Comparison of ENCODE assay signal across 8 cellular contexts in the genomic region with DNA sequence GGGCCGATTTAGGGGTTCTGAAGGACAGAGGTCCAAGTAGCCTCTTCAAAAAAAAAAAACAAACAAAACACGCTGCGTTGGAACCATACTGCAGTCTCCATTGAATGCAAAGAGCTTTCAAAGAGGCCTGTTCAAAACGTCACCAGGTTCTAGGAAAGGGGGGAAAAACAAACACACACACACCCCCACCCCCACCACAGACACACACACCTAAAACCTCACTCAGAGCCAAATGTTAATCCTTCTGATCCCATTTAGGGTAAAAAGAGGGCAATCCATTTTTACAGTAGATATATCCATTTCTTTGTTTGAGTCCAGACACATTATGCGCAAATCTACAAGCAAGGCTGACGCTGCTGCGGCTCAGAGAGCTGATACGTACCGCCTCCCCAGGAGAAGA. TPM values are rescaled to one million over a fixed set of nuclear protein-coding genes. Genes with fewer than 3 reads are reported as not detected.
DNase-seq lines count a peak whose midpoint lies in the region; ATAC-seq and TF ChIP-seq lines count a peak whose summit lies in the region.
"Had no signal": no experiment of that assay in that cellular context is flagged by ENCODE, and none has a peak within 500 bp of the region (broad histone marks: within the 10 kb centered on the region; RNA-seq: fewer than 3 reads in every experiment).

No MANE protein-coding gene starts in this region.

- no peaks in the 10 kb centered on the region for H3K9me2 ChIP-seq in PC-9 (ENCODE audit: insufficient read depth)

- TSS peak; percentile 64 for BruUV-seq in PC-9 (replicated peaks; lab: Mats Ljungman, UMichigan)

- H3K79me2 ChIP-seq in PC-9 (ENCODE audit: low read depth): peaks cover 64% of the 10 kb centered on the region

- H3K36me3 Mint-ChIP-seq in endothelial cell (ENCODE audit: low read depth, unreplicated experiment): no peaks in the 10 kb centered on the region

- POLR2A ChIA-PET in PC-9 (lab: Charles Lee; ENCODE audit: unreplicated experiment): no interaction called here

- H2AFZ ChIP-seq in PC-9: no peak overlapping the region

- intact Hi-C loops in PC-9 (cut with micrococcal nuclease; ENCODE audit: unreplicated experiment): loop anchor here (5.0 to 10.0 kb wide), 4 partner anchors 90 to 283 kb away; partner anchors contain the start of genes NDUFA1, RNF113A, RPL39 and SEPTIN6
- intact Hi-C loops in gastrocnemius medialis (cut with DNase I; ENCODE audit: low total_unique reads): loop anchor here (2.0 to 5.0 kb wide), 2 partner anchors 30 to 367 kb away; partner anchors contain the start of genes PGRMC1 and UBE2A

- peaks cover 1% of the 10 kb centered on the region for H3K27me3 Mint-ChIP-seq in endothelial cell (ENCODE audit: unreplicated experiment)

- H3K4me3 ChIP-seq in PC-9 (peak overlapping the region; percentile 79), gastrocnemius medialis (peak overlapping the region; percentile 68 to 88 (median 79))

- H3K27ac Mint-ChIP-seq in endothelial cell (ENCODE audit: unreplicated experiment): peak overlapping the region; percentile 9

- DNase-seq in PC-9: no peak
- DNase-seq in endothelial cell (ENCODE audit: low spot score): no peak
- no peak for DNase-seq in gastrocnemius medialis
- no peak for DNase-seq in iPS-NIHi7 (ENCODE audit: extremely low spot score)
- no peak for DNase-seq in ecto neural progenitor cell (ENCODE audit: low spot score)
- no peak for DNase-seq in mucosa of gallbladder (ENCODE audit: low spot score)

- peaks cover 14% of the 10 kb centered on the region; the same call in 1 of the 2 replicates for H3F3A ChIP-seq in PC-9 (ENCODE audit: insufficient read depth, low read depth)

- peaks cover 29% of the 10 kb centered on the region for H3K4me1 ChIP-seq in PC-9 (replicated peaks; ENCODE audit: insufficient read depth)
- no peaks in the 10 kb centered on the region for H3K4me1 ChIP-seq in gastrocnemius medialis
- H3K4me1 ChIP-seq: adrenal gland had no signal

- peaks cover 6% of the 10 kb centered on the region for H3K4me1 Mint-ChIP-seq in endothelial cell (ENCODE audit: unreplicated experiment)

- no peaks in the 10 kb centered on the region for H3K27me3 ChIP-seq in PC-9 (ENCODE audit: insufficient read depth, low read depth)
- H3K27me3 ChIP-seq in gastrocnemius medialis: no peaks in the 10 kb centered on the region
- H3K27me3 ChIP-seq: adrenal gland had no signal

- ATAC-seq in GM18907 (IDR thresholded peaks at IDR 0.05; ENCODE audit: unreplicated experiment) (peak; percentile 2), gastrocnemius medialis (no peak)

- CTCF ChIA-PET in PC-9 (lab: Charles Lee): interaction anchor here (0.6 kb wide), 2 partner anchors 26 to 219 kb away, joined by 3 to 8 read pairs; no protein-coding TSS in a partner anchor

- H3K27ac ChIP-seq in PC-9 (no peak overlapping the region), gastrocnemius medialis (peak overlapping the region in 2 of 4 donors; percentile 89 to 91)

- peak overlapping the region; percentile 93 for H3K4me3 Mint-ChIP-seq in endothelial cell (ENCODE audit: unreplicated experiment)

- H3K36me3 ChIP-seq in PC-9 (ENCODE audit: low read depth): peaks cover 16% of the 10 kb centered on the region
- no peaks in the 10 kb centered on the region for H3K36me3 ChIP-seq in gastrocnemius medialis
- H3K36me3 ChIP-seq: adrenal gland had no signal

- H3K9me3 ChIP-seq in PC-9 (ENCODE audit: insufficient read depth, low read depth) (no peaks in the 10 kb centered on the region), gastrocnemius medialis (no peaks in the 10 kb centered on the region)
- H3K9me3 ChIP-seq: adrenal gland had no signal

- no peak for TF ChIP-seq POLR2A in gastrocnemius medialis (IDR thresholded peaks at IDR 0.05)

- TF ChIP-seq CTCF in PC-9 (conservative IDR thresholded peaks at IDR 0.05): no peak
- no peak for TF ChIP-seq CTCF in endothelial cell (IDR thresholded peaks at IDR 0.05; ENCODE audit: unreplicated experiment)
- TF ChIP-seq CTCF in gastrocnemius medialis (IDR thresholded peaks at IDR 0.05 in 4 of 5, conservative IDR thresholded peaks at IDR 0.05 in 1 of 5): no peak

- in situ Hi-C loops in gastrocnemius medialis (cut with MboI; ENCODE audit: low sequenced_read_pairs in 4 of 4): loop anchor here in 1 of 4 donors (25.0 kb wide), 1 partner anchor 133 kb away; no protein-coding TSS in a partner anchor

- H3K9me3 Mint-ChIP-seq in endothelial cell (ENCODE audit: unreplicated experiment): no peaks in the 10 kb centered on the region

- peak overlapping the region; percentile 93 for H3K4me2 ChIP-seq in PC-9

- H4K20me1 ChIP-seq in PC-9 (ENCODE audit: insufficient read depth): peaks cover 54% of the 10 kb centered on the region

RNA-seq across cellular contexts. Expression of gene NKRF, which starts 1.4 kb away (rescaled TPM):
- total RNA-seq in PC-9 (2021) (25.7 TPM in 2 replicates), endothelial cell (ENCODE audit: unreplicated experiment) (8.4 TPM), gastrocnemius medialis (1 to 10 TPM; 2.5 to 5.1 (median 4.3) TPM), mucosa of gallbladder (8.3 TPM)

RNA-seq across cellular contexts. Expression of gene UBE2A, which starts 30.4 kb away (rescaled TPM):
- total RNA-seq in PC-9 (2021) (103 and 119 TPM in 2 replicates), endothelial cell (ENCODE audit: unreplicated experiment) (55.9 TPM), gastrocnemius medialis (10 to 100 TPM; 28.1 to 41.7 (median 35.9) TPM), mucosa of gallbladder (49.5 TPM)

RNA-seq across cellular contexts. Expression of gene STEEP1, which starts 39.6 kb away (rescaled TPM):
- total RNA-seq in PC-9 (2021) (56.5 and 63.7 TPM in 2 replicates), endothelial cell (ENCODE audit: unreplicated experiment) (24.2 TPM), gastrocnemius medialis (10 to 100 TPM; 15.3 to 38.0 (median 17.3) TPM), mucosa of gallbladder (18.4 TPM)
